Comparison of ENCODE assay signal across 25 cellular contexts in genomic region chr1:207999274-207999915, GRCh38.
"Had no signal": no experiment of that assay in that cellular context is flagged by ENCODE, and none has a peak within 500 bp of the region (broad histone marks: within the 10 kb centered on the region; RNA-seq: fewer than 3 reads in every experiment).

No MANE protein-coding gene starts in this region.

- H3K36me3 ChIP-seq: esophagus squamous epithelium, pancreas, right lobe of liver, thoracic aorta, tibial nerve, upper lobe of right lung had no signal

- H3K9me3 Mint-ChIP-seq: memory B cell; natural killer cell; stimulated activated naive B cell treated with anti-CD40 and anti-IgM and Interleukin-4, amounts not matched to agents 10 μg/mL and 1 μg/mL and 100 μg/mL, for 72 hours; stimulated activated naive CD8-positive, alpha-beta T cell treated with anti-CD3 and anti-CD28 coated beads, Interleukin-15, Interleukin-2, amounts not matched to agents 100 ng/mL and 50 ng/mL, for 24 hours had no signal

- H3K27ac Mint-ChIP-seq: memory B cell; natural killer cell; stimulated activated naive B cell treated with anti-CD40 and anti-IgM and Interleukin-4, amounts not matched to agents 10 μg/mL and 1 μg/mL and 100 μg/mL, for 72 hours; stimulated activated naive CD8-positive, alpha-beta T cell treated with anti-CD3 and anti-CD28 coated beads, Interleukin-15, Interleukin-2, amounts not matched to agents 100 ng/mL and 50 ng/mL, for 24 hours had no signal

- DNase-seq: dorsolateral prefrontal cortex; effector CD8-positive, alpha-beta T cell; erythroblast; esophagus squamous epithelium; foreskin melanocyte; glutamatergic neuron; kidney; natural killer cell; occipital lobe; pancreas; retina; right lobe of liver; small intestine; stimulated activated CD4-positive, alpha-beta T cell treated with anti-CD3 and anti-CD28 coated beads, Interleukin-15, amount 100 ng/mL, for 24 hours; stimulated activated CD4-positive, alpha-beta T cell treated with anti-CD3 and anti-CD28 coated beads, Interleukin-2, amount 100 ng/mL, for 48 hours; stimulated activated naive B cell treated with anti-CD40 and anti-IgM and Interleukin-4, amounts not matched to agents 10 μg/mL and 1 μg/mL and 100 μg/mL, for 72 hours; upper lobe of right lung had no signal

- H3K27ac ChIP-seq: dorsolateral prefrontal cortex, esophagus squamous epithelium, pancreas, right lobe of liver, thoracic aorta, tibial nerve, upper lobe of right lung had no signal

- H3K4me1 Mint-ChIP-seq: memory B cell; natural killer cell; stimulated activated naive B cell treated with anti-CD40 and anti-IgM and Interleukin-4, amounts not matched to agents 10 μg/mL and 1 μg/mL and 100 μg/mL, for 72 hours had no signal

- ATAC-seq: left lobe of liver; natural killer cell; pancreas; right lobe of liver; stimulated activated naive B cell treated with anti-CD40 and anti-IgM and Interleukin-4, amounts not matched to agents 10 μg/mL and 1 μg/mL and 100 μg/mL, for 72 hours; upper lobe of right lung had no signal

- H3K4me3 Mint-ChIP-seq: memory B cell; natural killer cell; stimulated activated naive B cell treated with anti-CD40 and anti-IgM and Interleukin-4, amounts not matched to agents 10 μg/mL and 1 μg/mL and 100 μg/mL, for 72 hours; stimulated activated naive CD8-positive, alpha-beta T cell treated with anti-CD3 and anti-CD28 coated beads, Interleukin-15, Interleukin-2, amounts not matched to agents 100 ng/mL and 50 ng/mL, for 24 hours had no signal

- FAIRE-seq: colon, endothelial cell of umbilical vein, kidney, pancreas, small intestine had no signal

- H3K27me3 ChIP-seq: dorsolateral prefrontal cortex, pancreas, right lobe of liver, tibial nerve, upper lobe of right lung had no signal

- H3K4me1 ChIP-seq: pancreas, right lobe of liver, upper lobe of right lung had no signal

- H3K27me3 Mint-ChIP-seq: stimulated activated naive CD8-positive, alpha-beta T cell treated with anti-CD3 and anti-CD28 coated beads, Interleukin-15, Interleukin-2, amounts not matched to agents 100 ng/mL and 50 ng/mL, for 24 hours had no signal

- H3K4me3 ChIP-seq: dorsolateral prefrontal cortex, esophagus squamous epithelium, lung, pancreas, right lobe of liver, thoracic aorta, tibial nerve, upper lobe of right lung had no signal

- H3K36me3 Mint-ChIP-seq: natural killer cell; stimulated activated naive B cell treated with anti-CD40 and anti-IgM and Interleukin-4, amounts not matched to agents 10 μg/mL and 1 μg/mL and 100 μg/mL, for 72 hours had no signal

- H3K9me3 ChIP-seq: esophagus squamous epithelium, pancreas, right lobe of liver, thoracic aorta, upper lobe of right lung had no signal
